Comparison of ENCODE assay signal across 18 cellular contexts in the genomic region with DNA sequence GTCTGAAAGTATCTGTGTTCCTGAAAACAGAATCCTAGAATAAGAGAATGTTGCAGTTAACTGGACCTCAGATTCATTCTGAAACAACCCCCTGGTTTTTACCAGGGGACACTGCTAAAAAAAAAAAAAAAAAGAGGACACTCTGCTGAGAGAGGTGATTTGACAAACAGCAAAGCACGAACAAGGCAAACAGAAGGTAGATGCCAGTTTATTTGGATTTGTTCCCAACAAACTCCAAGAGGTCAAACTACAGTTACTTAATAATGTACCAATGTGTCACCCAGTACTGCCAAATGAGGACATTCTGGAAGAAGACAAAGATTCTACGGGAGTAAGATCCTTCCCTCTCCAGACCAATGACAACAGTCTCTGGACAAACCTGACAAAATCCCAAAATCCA. TPM values are rescaled to one million over a fixed set of nuclear protein-coding genes. Genes with fewer than 3 reads are reported as not detected.
"Had no signal": no experiment of that assay in that cellular context is flagged by ENCODE, and none has a peak within 500 bp of the region (broad histone marks: within the 10 kb centered on the region; RNA-seq: fewer than 3 reads in every experiment).

No MANE protein-coding gene starts in this region.

- DNase-seq: activated CD4-positive, alpha-beta memory T cell treated with anti-CD3 and anti-CD28 coated beads for 36 hours; activated CD4-positive, alpha-beta T cell treated with anti-CD3 and anti-CD28 coated beads for 4 hours; amniotic stem cell; effector memory CD4-positive, alpha-beta T cell; glutamatergic neuron; hippocampal formation; left colon; sigmoid colon; stimulated activated naive B cell treated with anti-CD40 and anti-IgM and Interleukin-4, amounts not matched to agents 10 μg/mL and 1 μg/mL and 100 μg/mL, for 72 hours; upper lobe of left lung had no signal

- H3K36me3 ChIP-seq: esophagus muscularis mucosa, sigmoid colon, thoracic aorta, upper lobe of left lung had no signal

- ATAC-seq: stimulated activated naive B cell treated with anti-CD40 and anti-IgM and Interleukin-4, amounts not matched to agents 10 μg/mL and 1 μg/mL and 100 μg/mL, for 72 hours; WTC11 had no signal

- H3K4me1 ChIP-seq: sigmoid colon had no signal

- H3K27me3 ChIP-seq: esophagus muscularis mucosa, sigmoid colon, upper lobe of left lung had no signal

- H3K9me3 ChIP-seq: esophagus muscularis mucosa, sigmoid colon, thoracic aorta, upper lobe of left lung had no signal

- FAIRE-seq: endothelial cell of umbilical vein, islet of Langerhans had no signal

- H3K27ac ChIP-seq: esophagus muscularis mucosa, sigmoid colon, thoracic aorta, upper lobe of left lung had no signal

- H3K4me3 ChIP-seq: esophagus muscularis mucosa, sigmoid colon, thoracic aorta, upper lobe of left lung had no signal

RNA-seq across cellular contexts. Expression of a gene that starts 40.6 kb away (rescaled TPM):
- total RNA-seq: activated CD4-positive, alpha-beta memory T cell treated with anti-CD3 and anti-CD28 coated beads for 36 hours; dermis blood vessel endothelial cell; endothelial cell of umbilical vein; left colon; lung microvascular endothelial cell; osteocyte; WTC11 had no signal
- polyA plus RNA-seq: endothelial cell of umbilical vein had no signal
